In genomic region chr16:30953111-30953510, GRCh38 we compare ENCODE assay signal across 1 cellular context.
TF ChIP-seq lines count a peak whose summit lies in the region.

No MANE protein-coding gene starts in this region.

TF ChIP-seq in HepG2, 621 proteins besides CTCF, POLR2A, EP300 and RAD21:
- TF ChIP-seq DZIP1 (CRISPR knock-in tag; IDR thresholded peaks at IDR 0.05) (peak; percentile 6; the same call in 1 of the 2 replicates), SP1 (IDR thresholded peaks at IDR 0.05) (no peak), SP1 (CRISPR knock-in tag; IDR thresholded peaks at IDR 0.05) (0 out of 2 replicates have a peak, but pooled peaks have one; percentile 8), ZNF367 (CRISPR knock-in tag; IDR thresholded peaks at IDR 0.05; ENCODE audit: borderline replicate concordance) (no peak), ZNF124 (CRISPR knock-in tag; IDR thresholded peaks at IDR 0.05) (no peak), RBM39 (IDR thresholded peaks at IDR 0.05; ENCODE audit: low read depth, low read length, poor library complexity, severe bottlenecking) (peak; percentile 33), ZNF768 (CRISPR knock-in tag; IDR thresholded peaks at IDR 0.05) (peak; percentile 59; the same call in 1 of the 2 replicates), ZNF781 (CRISPR knock-in tag; IDR thresholded peaks at IDR 0.05; ENCODE audit: borderline replicate concordance, not compliant biosample characterization) (peak; percentile 14), HNF1B (CRISPR knock-in tag; IDR thresholded peaks at IDR 0.05) (0 out of 2 replicates have a peak, but pooled peaks have one; percentile 34), SMAD1 (CRISPR knock-in tag; IDR thresholded peaks at IDR 0.05; ENCODE audit: borderline replicate concordance, low read depth) (0 out of 2 replicates have a peak, but pooled peaks have one; percentile 5), CAMTA2 (CRISPR knock-in tag; IDR thresholded peaks at IDR 0.05; ENCODE audit: borderline replicate concordance) (0 out of 2 replicates have a peak, but pooled peaks have one; percentile 11), ZBTB33 (CRISPR knock-in tag; IDR thresholded peaks at IDR 0.05) (0 out of 2 replicates have a peak, but pooled peaks have one; percentile 10), ZKSCAN8 (CRISPR knock-in tag; IDR thresholded peaks at IDR 0.05; ENCODE audit: borderline replicate concordance) (no peak), KLF16 (CRISPR knock-in tag; IDR thresholded peaks at IDR 0.05) (peak in 1 of 2 experiments; percentile 86; a peak in 1 of 4 replicates), RBAK (CRISPR knock-in tag; IDR thresholded peaks at IDR 0.05) (0 out of 2 replicates have a peak, but pooled peaks have one; percentile 12), ZBTB38 (CRISPR knock-in tag; IDR thresholded peaks at IDR 0.05) (peak; percentile 27; the same call in 1 of the 2 replicates), NRL (CRISPR knock-in tag; IDR thresholded peaks at IDR 0.05; ENCODE audit: borderline replicate concordance) (no peak), IKZF4 (CRISPR knock-in tag; IDR thresholded peaks at IDR 0.05; ENCODE audit: borderline replicate concordance, low read depth, not compliant biosample characterization) (peak; percentile 13), ZSCAN31 (CRISPR knock-in tag; IDR thresholded peaks at IDR 0.05; ENCODE audit: low read depth) (0 out of 2 replicates have a peak, but pooled peaks have one; percentile 3), CSRNP1 (CRISPR knock-in tag; IDR thresholded peaks at IDR 0.05) (no peak), ARID5B (CRISPR knock-in tag; IDR thresholded peaks at IDR 0.05) (no peak), MXD1 (CRISPR knock-in tag; IDR thresholded peaks at IDR 0.05) (no peak), MAZ (IDR thresholded peaks at IDR 0.05; ENCODE audit: borderline replicate concordance, low read depth, low read length) (no peak), MAZ (CRISPR knock-in tag; IDR thresholded peaks at IDR 0.05; ENCODE audit: low read depth) (0 out of 2 replicates have a peak, but pooled peaks have one; percentile 15), ZFP91 (CRISPR knock-in tag; IDR thresholded peaks at IDR 0.05; ENCODE audit: borderline replicate concordance) (peak; percentile 64; the same call in 1 of the 2 replicates)
